27 cellular contexts compared by ENCODE assay signal in genomic region chr5:68325065-68325580, GRCh38.
A peak's percentile ranks its signal among the peaks of the same experiment; 100 is the strongest.
DNase-seq lines count a peak whose midpoint lies in the region; ATAC-seq, FAIRE-seq and TF ChIP-seq lines count a peak whose summit lies in the region.
"Had no signal": no experiment of that assay in that cellular context is flagged by ENCODE, and none has a peak within 500 bp of the region (broad histone marks: within the 10 kb centered on the region; RNA-seq: fewer than 3 reads in every experiment).

No MANE protein-coding gene starts in this region.

- in situ Hi-C loops in K562 (cut with MboI) = no loop called here

- peak; percentile 65 for ATAC-seq in K562
- no peak for ATAC-seq in HG03442 (IDR thresholded peaks at IDR 0.05; ENCODE audit: unreplicated experiment)
- ATAC-seq: GM23338, SK-N-SH treated with all-trans-retinoic acid at 6 μM for 48 hours had no signal

- BruUV-seq in K562 (replicated peaks; lab: Mats Ljungman, UMichigan) (no TSS peak), OCI-LY7 (replicated peaks; lab: Mats Ljungman, UMichigan) (no TSS peak)

- H3K9me1 ChIP-seq in K562 (ENCODE audit: control insufficient read depth, insufficient read depth, low read length) = no peaks in the 10 kb centered on the region

- H3K27me3 ChIP-seq in K562 (ENCODE audit: control insufficient read depth in 2 of 2, insufficient read depth in 2 of 2, low read length in 2 of 2) = no peaks in the 10 kb centered on the region
- H3K27me3 ChIP-seq: BLaER1 treated with 17β-estradiol and CSF1 and Interleukin-3, amounts not matched to agents 10 nM and 100 nM had no signal

- no peaks in the 10 kb centered on the region for H3K36me3 ChIP-seq in HEK293 (ENCODE audit: control insufficient read depth in 2 of 2, insufficient read depth in 1 of 2, low read length in 2 of 2)
- H3K36me3 ChIP-seq in K562 (ENCODE audit: control insufficient read depth, insufficient read depth, low read length) = no peaks in the 10 kb centered on the region
- no peaks in the 10 kb centered on the region for H3K36me3 ChIP-seq in OCI-LY7 (ENCODE audit: insufficient read depth, low read length)
- H3K36me3 ChIP-seq: BLaER1 treated with 17β-estradiol and CSF1 and Interleukin-3, amounts not matched to agents 10 nM and 100 nM; HAP-1 had no signal

- CTCF ChIA-PET in HEK293 (lab: Yijun Ruan, JAX) = no interaction called here
- CTCF ChIA-PET in K562 (lab: Yijun Ruan, JAX; ENCODE audit: low intra/inter-chr PET ratio) = interaction anchor here (0.6 kb wide), 1 partner anchor 901 kb away, joined by 3 read pairs; no protein-coding TSS in a partner anchor
- CTCF ChIA-PET in OCI-LY7 (lab: Charles Lee; ENCODE audit: unreplicated experiment) = no interaction called here

- no peaks in the 10 kb centered on the region for H3K9me2 ChIP-seq in OCI-LY7 (ENCODE audit: insufficient read depth, low read length)

- H3K9ac ChIP-seq in K562 (ENCODE audit: insufficient read depth in 1 of 2, low read depth in 2 of 2, low read length in 2 of 2) = no peak overlapping the region
- H3K9ac ChIP-seq: BLaER1 treated with 17β-estradiol and CSF1 and Interleukin-3, amounts not matched to agents 10 nM and 100 nM had no signal

- H4K20me1 ChIP-seq in K562 (replicated peaks; ENCODE audit: control insufficient read depth, insufficient read depth, low read length) = no peaks in the 10 kb centered on the region
- H4K20me1 ChIP-seq in OCI-LY7 (ENCODE audit: insufficient read depth, low read length) = no peaks in the 10 kb centered on the region
- H4K20me1 ChIP-seq: BLaER1 treated with 17β-estradiol and CSF1 and Interleukin-3, amounts not matched to agents 10 nM and 100 nM had no signal

- TF ChIP-seq POLR2A in K562 (conservative IDR thresholded peaks at IDR 0.05) = no peak

- H3K4me1 ChIP-seq in HEK293 (ENCODE audit: control insufficient read depth, insufficient read depth, low read length) = no peaks in the 10 kb centered on the region
- H3K4me1 ChIP-seq in K562 (replicated peaks in 1 of 2; ENCODE audit: control insufficient read depth in 2 of 2, insufficient read depth in 2 of 2, low read length in 2 of 2) = peaks cover 11 to 15% of the 10 kb centered on the region in 2 experiments; a peak in 4 of 5 replicates
- H3K4me1 ChIP-seq in OCI-LY7 (ENCODE audit: insufficient read depth, low read length, poor library complexity, severe bottlenecking) = no peaks in the 10 kb centered on the region
- H3K4me1 ChIP-seq: HAP-1 had no signal

- H3K4me2 ChIP-seq in K562 (ENCODE audit: insufficient read depth, low read length) (peak overlapping the region; percentile 7; the same call in 1 of the 2 replicates), OCI-LY7 (ENCODE audit: low read length) (no peak overlapping the region)
- H3K4me2 ChIP-seq: BLaER1 treated with 17β-estradiol and CSF1 and Interleukin-3, amounts not matched to agents 10 nM and 100 nM; GM23338; PC-9 had no signal

- no peak overlapping the region for H3K27ac ChIP-seq in HEK293 (ENCODE audit: extremely low read depth, low read depth, low read length)
- H3K27ac ChIP-seq in K562 (ENCODE audit: extremely low read depth, low read depth, low read length) = no peak overlapping the region
- H3K27ac ChIP-seq in OCI-LY7 (ENCODE audit: low read depth, low read length, poor library complexity, severe bottlenecking) = no peak overlapping the region
- H3K27ac ChIP-seq: 22Rv1; BLaER1 treated with 17β-estradiol and CSF1 and Interleukin-3, amounts not matched to agents 10 nM and 100 nM; PC-9 had no signal

- intact Hi-C loops in K562 (cut with micrococcal nuclease) (no loop called here), OCI-LY7 (cut with micrococcal nuclease; ENCODE audit: unreplicated experiment) (no loop called here)

- no peaks in the 10 kb centered on the region for H3K79me2 ChIP-seq in K562 (ENCODE audit: control insufficient read depth, insufficient read depth, low read length)
- H3K79me2 ChIP-seq in OCI-LY7 (ENCODE audit: insufficient read depth, low read depth, low read length) = no peaks in the 10 kb centered on the region

- WGBS in K562 (ENCODE audit: insufficient coverage, low coverage, missing lambda C conversion rate) = 0% methylated on average over 1 of the region's 1 CpG

- 0 out of 4 replicates have a peak, but pooled peaks of 1 of the 2 experiments have one; percentile 2 for TF ChIP-seq RAD21 in K562 (CRISPR knock-in tag; conservative IDR thresholded peaks at IDR 0.05 in 1 of 2, IDR thresholded peaks at IDR 0.05 in 1 of 2)

- no peak overlapping the region for H2AFZ ChIP-seq in K562 (ENCODE audit: low read depth, low read length)
- H2AFZ ChIP-seq in OCI-LY7 (ENCODE audit: low read length) = no peak overlapping the region
- H2AFZ ChIP-seq: GM23338, PC-9 had no signal

- DNase-seq in NOMO-1 treated with DMSO at 0.1 percent for 48 hours (lab: John Stamatoyannopoulos, UW; ENCODE audit: unreplicated experiment) (peak; percentile 34), NOMO-1 treated with dmso at 0.1 percent for 144 hours (lab: John Stamatoyannopoulos, UW; ENCODE audit: unreplicated experiment) (no peak), OCI-M1 (lab: John Stamatoyannopoulos, UW) (peak; percentile 57), K562 (ENCODE audit: extremely low read depth in 1 of 4, low spot score in 3 of 4) (peak in 2 of 4 experiments; percentile 38 to 81), NCI-H2227 treated with DMSO at 0.1 percent for 48 hours (lab: John Stamatoyannopoulos, UW) (no peak), OCI-LY7 (ENCODE audit: low spot score) (no peak)
- DNase-seq: ACHN; Calu3; CD8-positive, alpha-beta memory T cell; DMS153; IMR-90; NCI-H1048; NCI-H1417 treated with DMSO at 0.1 percent for 48 hours; NCI-H187; NCI-H2107; PC-9; RPMI8226; SHP77 treated with DMSO at 0.1 percent for 48 hours had no signal

- POLR2A ChIA-PET in HEK293 (lab: Yijun Ruan, JAX) (no interaction called here), K562 (lab: Yijun Ruan, JAX) (interaction anchor here (0.6 to 1.0 kb wide), 2 partner anchors 9 to 110 kb away, joined by 3 read pairs; no protein-coding TSS in a partner anchor), OCI-LY7 (lab: Charles Lee) (no interaction called here)

- H3K4me3 ChIP-seq in HEK293 (ENCODE audit: low read depth, low read length) (no peak overlapping the region), K562 (no peak overlapping the region), OCI-LY7 (ENCODE audit: low read depth, low read length, poor library complexity, severe bottlenecking) (no peak overlapping the region)
- H3K4me3 ChIP-seq: BLaER1 treated with 17β-estradiol and CSF1 and Interleukin-3, amounts not matched to agents 10 nM and 100 nM; GM23338; HAP-1; PC-9 had no signal

- peak; percentile 74; the same call in 1 of the 2 replicates for TF ChIP-seq EP300 in K562 (IDR thresholded peaks at IDR 0.05; ENCODE audit: low read length)

- TF ChIP-seq CTCF in HEK293 (tag by site-specific recombination; IDR thresholded peaks at IDR 0.05) = no peak
- TF ChIP-seq CTCF in K562 (IDR thresholded peaks at IDR 0.05 in 2 of 3, conservative IDR thresholded peaks at IDR 0.05 in 1 of 3; ENCODE audit: insufficient read depth in 2 of 3, low read depth in 1 of 3, low read length in 3 of 3) = no peak
- TF ChIP-seq CTCF in OCI-LY7 (conservative IDR thresholded peaks at IDR 0.05; ENCODE audit: low read length) = no peak

- no peaks in the 10 kb centered on the region for H3K9me3 ChIP-seq in HEK293 (ENCODE audit: control insufficient read depth, insufficient read depth, low read depth, low read length)
- H3K9me3 ChIP-seq in K562 (replicated peaks; ENCODE audit: control insufficient read depth, insufficient read depth, low read depth, low read length) = no peaks in the 10 kb centered on the region
- H3K9me3 ChIP-seq in OCI-LY7 (ENCODE audit: low read length) = no peaks in the 10 kb centered on the region
- H3K9me3 ChIP-seq: HAP-1 had no signal

- FAIRE-seq in K562 (lab: Jason Lieb, UNC) = peak; percentile 83
- FAIRE-seq: GM18507, HTR-8/SVneo had no signal

TF ChIP-seq in HEK293, 187 proteins besides CTCF, POLR2A, EP300 and RAD21:
- TF ChIP-seq ZNF366 (tag by site-specific recombination; conservative IDR thresholded peaks at IDR 0.05) (peak; percentile 76), IKZF3 (tag by site-specific recombination; IDR thresholded peaks at IDR 0.05) (no peak), ZNF23 (tag by site-specific recombination; IDR thresholded peaks at IDR 0.05; ENCODE audit: borderline replicate concordance) (no peak), ZNF544 (tag by site-specific recombination; IDR thresholded peaks at IDR 0.05) (no peak), ZNF513 (tag by site-specific recombination; IDR thresholded peaks at IDR 0.05) (peak; percentile 98), ZNF76 (tag by site-specific recombination; IDR thresholded peaks at IDR 0.05; ENCODE audit: borderline replicate concordance, low read depth) (no peak)
TF ChIP-seq in HEK293: peak in this region for 2.

TF ChIP-seq in K562, 482 proteins besides CTCF, POLR2A, EP300 and RAD21 (continues in another document):
- TF ChIP-seq HDAC1 (IDR thresholded peaks at IDR 0.05) (peak; percentile 27 to 94; a peak in 2 of 4 replicates), YBX1 (IDR thresholded peaks at IDR 0.05) (0 out of 2 replicates have a peak, but pooled peaks have one; percentile 64), RHOXF2B (CRISPR knock-in tag; conservative IDR thresholded peaks at IDR 0.05) (no peak), PHF21A (IDR thresholded peaks at IDR 0.05; ENCODE audit: borderline replicate concordance, low read depth) (no peak), ZNF589 (CRISPR knock-in tag; IDR thresholded peaks at IDR 0.05; ENCODE audit: low read depth) (0 out of 2 replicates have a peak, but pooled peaks have one; percentile 48), PML (IDR thresholded peaks at IDR 0.05; ENCODE audit: low read length) (peak; percentile 73; the same call in 1 of the 2 replicates), PHF20 (IDR thresholded peaks at IDR 0.05; ENCODE audit: partially characterized antibody) (peak; percentile 22), KAT7 (CRISPR knock-in tag; IDR thresholded peaks at IDR 0.05; ENCODE audit: borderline replicate concordance) (no peak), HDAC2 (IDR thresholded peaks at IDR 0.05) (peak; percentile 72), SREBF2 (CRISPR knock-in tag; IDR thresholded peaks at IDR 0.05) (no peak), ARHGAP35 (IDR thresholded peaks at IDR 0.05; ENCODE audit: partially characterized antibody) (peak; percentile 83), NCOA2 (IDR thresholded peaks at IDR 0.05; ENCODE audit: partially characterized antibody in 2 of 2) (peak in 1 of 2 experiments; percentile 28), NCOR1 (IDR thresholded peaks at IDR 0.05) (peak; percentile 92), ZNF696 (CRISPR knock-in tag; conservative IDR thresholded peaks at IDR 0.05) (no peak)

Comparison
In these comparisons a context has a peak if more than half of its experiments do, and no peak if none do; other contexts are left out.
1. DNase-seq: peak in NOMO-1 treated with DMSO at 0.1 percent for 48 hours (single experiment) and OCI-M1 (single experiment); none in NOMO-1 treated with dmso at 0.1 percent for 144 hours (single experiment), NCI-H2227 treated with DMSO at 0.1 percent for 48 hours (single experiment) and OCI-LY7 (single experiment).